In the genomic region with DNA sequence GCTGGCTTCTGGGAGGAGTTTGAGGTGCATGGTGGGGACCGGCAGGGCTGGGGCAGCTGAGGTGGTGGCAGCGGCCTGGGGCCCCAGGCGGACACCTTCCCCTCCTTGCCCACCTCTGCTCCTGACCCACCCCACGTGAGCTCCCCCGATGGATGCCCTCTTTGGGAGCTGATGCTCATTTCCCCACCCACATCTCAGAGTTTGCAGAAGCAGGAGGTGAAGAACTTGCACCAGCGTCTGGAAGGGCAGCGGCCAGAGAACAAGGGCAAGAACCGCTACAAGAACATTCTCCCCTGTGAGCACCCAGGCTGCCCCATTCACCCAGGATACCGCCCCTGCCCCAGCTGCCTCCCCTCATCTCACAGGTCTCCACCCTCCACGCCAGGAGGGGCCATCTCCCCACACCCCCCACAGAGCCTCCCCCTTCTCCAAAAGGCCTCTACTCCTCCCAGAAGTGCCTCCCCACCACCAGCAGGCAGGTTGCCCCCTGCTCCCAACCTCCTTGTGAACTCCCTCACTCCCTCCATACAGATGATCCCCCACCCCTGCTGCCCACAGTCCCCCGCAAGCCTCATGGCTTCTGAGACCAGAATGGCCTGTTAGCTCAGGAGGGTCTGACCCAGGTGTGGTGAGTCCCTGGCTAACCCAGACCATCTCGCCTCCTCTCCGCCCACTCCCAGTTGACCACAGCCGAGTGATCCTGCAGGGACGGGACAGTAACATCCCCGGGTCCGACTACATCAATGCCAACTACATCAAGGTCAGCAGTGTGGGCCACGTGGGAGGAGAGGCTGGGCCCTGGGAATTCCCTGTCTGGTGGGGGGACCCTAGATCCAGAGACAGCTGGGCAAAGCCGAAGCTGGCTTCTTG, we compare ENCODE assay signal across 4 cellular contexts.
A peak's percentile ranks its signal among the peaks of the same experiment; 100 is the strongest.
TF ChIP-seq lines count a peak whose summit lies in the region.

No MANE protein-coding gene starts in this region.

TF ChIP-seq in SK-N-SH, 30 proteins besides CTCF, POLR2A, EP300 and RAD21:
- TF ChIP-seq RCOR1 (IDR thresholded peaks at IDR 0.05; ENCODE audit: low read length) (no peak), POLR2AphosphoS5 (IDR thresholded peaks at IDR 0.05; ENCODE audit: low read depth, low read length) (no peak), RXRA (IDR thresholded peaks at IDR 0.05; ENCODE audit: borderline replicate concordance, low read depth) (no peak), MXI1 (IDR thresholded peaks at IDR 0.05; ENCODE audit: low read depth, low read length) (no peak), GABPA (IDR thresholded peaks at IDR 0.05; ENCODE audit: low read depth) (no peak), JUND (IDR thresholded peaks at IDR 0.05) (no peak), TCF12 (IDR thresholded peaks at IDR 0.05) (no peak), ELF1 (IDR thresholded peaks at IDR 0.05) (no peak), NFIC (IDR thresholded peaks at IDR 0.05; ENCODE audit: borderline replicate concordance) (no peak), TAF1 (IDR thresholded peaks at IDR 0.05; ENCODE audit: borderline replicate concordance, low read depth, low read length) (no peak), EZH2phosphoT487 (IDR thresholded peaks at IDR 0.05; ENCODE audit: borderline replicate concordance, low read depth) (no peak), YY1 (IDR thresholded peaks at IDR 0.05; ENCODE audit: low read depth) (no peak), SMC3 (IDR thresholded peaks at IDR 0.05; ENCODE audit: low read depth, low read length) (no peak)
- TF ChIP-seq, protein P1, sequence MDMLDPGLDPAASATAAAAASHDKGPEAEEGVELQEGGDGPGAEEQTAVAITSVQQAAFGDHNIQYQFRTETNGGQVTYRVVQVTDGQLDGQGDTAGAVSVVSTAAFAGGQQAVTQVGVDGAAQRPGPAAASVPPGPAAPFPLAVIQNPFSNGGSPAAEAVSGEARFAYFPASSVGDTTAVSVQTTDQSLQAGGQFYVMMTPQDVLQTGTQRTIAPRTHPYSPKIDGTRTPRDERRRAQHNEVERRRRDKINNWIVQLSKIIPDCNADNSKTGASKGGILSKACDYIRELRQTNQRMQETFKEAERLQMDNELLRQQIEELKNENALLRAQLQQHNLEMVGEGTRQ (IDR thresholded peaks at IDR 0.05; ENCODE audit: borderline replicate concordance, low read depth, low read length), result no peak
- TF ChIP-seq, protein P2, sequence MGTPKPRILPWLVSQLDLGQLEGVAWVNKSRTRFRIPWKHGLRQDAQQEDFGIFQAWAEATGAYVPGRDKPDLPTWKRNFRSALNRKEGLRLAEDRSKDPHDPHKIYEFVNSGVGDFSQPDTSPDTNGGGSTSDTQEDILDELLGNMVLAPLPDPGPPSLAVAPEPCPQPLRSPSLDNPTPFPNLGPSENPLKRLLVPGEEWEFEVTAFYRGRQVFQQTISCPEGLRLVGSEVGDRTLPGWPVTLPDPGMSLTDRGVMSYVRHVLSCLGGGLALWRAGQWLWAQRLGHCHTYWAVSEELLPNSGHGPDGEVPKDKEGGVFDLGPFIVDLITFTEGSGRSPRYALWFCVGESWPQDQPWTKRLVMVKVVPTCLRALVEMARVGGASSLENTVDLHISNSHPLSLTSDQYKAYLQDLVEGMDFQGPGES (IDR thresholded peaks at IDR 0.05; ENCODE audit: low read depth, low read length), result no peak
- TF ChIP-seq, protein P3, sequence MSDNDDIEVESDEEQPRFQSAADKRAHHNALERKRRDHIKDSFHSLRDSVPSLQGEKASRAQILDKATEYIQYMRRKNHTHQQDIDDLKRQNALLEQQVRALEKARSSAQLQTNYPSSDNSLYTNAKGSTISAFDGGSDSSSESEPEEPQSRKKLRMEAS (IDR thresholded peaks at IDR 0.05; ENCODE audit: low read depth), result no peak

TF ChIP-seq in SK-N-SH treated with all-trans-retinoic acid at 6 μM for 48 hours, 23 proteins besides CTCF, POLR2A, EP300 and RAD21 (continues in another document):
- TF ChIP-seq, protein P4, sequence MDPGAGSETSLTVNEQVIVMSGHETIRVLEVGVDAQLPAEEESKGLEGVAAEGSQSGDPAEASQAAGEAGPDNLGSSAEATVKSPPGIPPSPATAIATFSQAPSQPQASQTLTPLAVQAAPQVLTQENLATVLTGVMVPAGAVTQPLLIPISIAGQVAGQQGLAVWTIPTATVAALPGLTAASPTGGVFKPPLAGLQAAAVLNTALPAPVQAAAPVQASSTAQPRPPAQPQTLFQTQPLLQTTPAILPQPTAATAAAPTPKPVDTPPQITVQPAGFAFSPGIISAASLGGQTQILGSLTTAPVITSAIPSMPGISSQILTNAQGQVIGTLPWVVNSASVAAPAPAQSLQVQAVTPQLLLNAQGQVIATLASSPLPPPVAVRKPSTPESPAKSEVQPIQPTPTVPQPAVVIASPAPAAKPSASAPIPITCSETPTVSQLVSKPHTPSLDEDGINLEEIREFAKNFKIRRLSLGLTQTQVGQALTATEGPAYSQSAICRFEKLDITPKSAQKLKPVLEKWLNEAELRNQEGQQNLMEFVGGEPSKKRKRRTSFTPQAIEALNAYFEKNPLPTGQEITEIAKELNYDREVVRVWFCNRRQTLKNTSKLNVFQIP (CRISPR knock-in tag; IDR thresholded peaks at IDR 0.05; ENCODE audit: borderline replicate concordance, low read depth), result no peak
- no peak for TF ChIP-seq RARB (CRISPR knock-in tag; IDR thresholded peaks at IDR 0.05)
- TF ChIP-seq CSDC2 (CRISPR knock-in tag; IDR thresholded peaks at IDR 0.05), result no peak
- TF ChIP-seq, protein P5, sequence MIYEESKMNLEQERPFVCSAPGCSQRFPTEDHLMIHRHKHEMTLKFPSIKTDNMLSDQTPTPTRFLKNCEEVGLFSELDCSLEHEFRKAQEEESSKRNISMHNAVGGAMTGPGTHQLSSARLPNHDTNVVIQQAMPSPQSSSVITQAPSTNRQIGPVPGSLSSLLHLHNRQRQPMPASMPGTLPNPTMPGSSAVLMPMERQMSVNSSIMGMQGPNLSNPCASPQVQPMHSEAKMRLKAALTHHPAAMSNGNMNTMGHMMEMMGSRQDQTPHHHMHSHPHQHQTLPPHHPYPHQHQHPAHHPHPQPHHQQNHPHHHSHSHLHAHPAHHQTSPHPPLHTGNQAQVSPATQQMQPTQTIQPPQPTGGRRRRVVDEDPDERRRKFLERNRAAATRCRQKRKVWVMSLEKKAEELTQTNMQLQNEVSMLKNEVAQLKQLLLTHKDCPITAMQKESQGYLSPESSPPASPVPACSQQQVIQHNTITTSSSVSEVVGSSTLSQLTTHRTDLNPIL (CRISPR knock-in tag; IDR thresholded peaks at IDR 0.05; ENCODE audit: low read depth), result no peak
- no peak for TF ChIP-seq ZC3H10 (CRISPR knock-in tag; IDR thresholded peaks at IDR 0.05)
- no peak for TF ChIP-seq TOX (CRISPR knock-in tag; IDR thresholded peaks at IDR 0.05; ENCODE audit: borderline replicate concordance)
- TF ChIP-seq, protein P6, sequence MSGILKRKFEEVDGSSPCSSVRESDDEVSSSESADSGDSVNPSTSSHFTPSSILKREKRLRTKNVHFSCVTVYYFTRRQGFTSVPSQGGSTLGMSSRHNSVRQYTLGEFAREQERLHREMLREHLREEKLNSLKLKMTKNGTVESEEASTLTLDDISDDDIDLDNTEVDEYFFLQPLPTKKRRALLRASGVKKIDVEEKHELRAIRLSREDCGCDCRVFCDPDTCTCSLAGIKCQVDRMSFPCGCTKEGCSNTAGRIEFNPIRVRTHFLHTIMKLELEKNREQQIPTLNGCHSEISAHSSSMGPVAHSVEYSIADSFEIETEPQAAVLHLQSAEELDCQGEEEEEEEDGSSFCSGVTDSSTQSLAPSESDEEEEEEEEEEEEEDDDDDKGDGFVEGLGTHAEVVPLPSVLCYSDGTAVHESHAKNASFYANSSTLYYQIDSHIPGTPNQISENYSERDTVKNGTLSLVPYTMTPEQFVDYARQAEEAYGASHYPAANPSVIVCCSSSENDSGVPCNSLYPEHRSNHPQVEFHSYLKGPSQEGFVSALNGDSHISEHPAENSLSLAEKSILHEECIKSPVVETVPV (CRISPR knock-in tag; IDR thresholded peaks at IDR 0.05), result no peak
- TF ChIP-seq ZFP3 (CRISPR knock-in tag; IDR thresholded peaks at IDR 0.05), result no peak
- no peak for TF ChIP-seq GLIS3 (CRISPR knock-in tag; IDR thresholded peaks at IDR 0.05)
- no peak for TF ChIP-seq ZNF565 (CRISPR knock-in tag; conservative IDR thresholded peaks at IDR 0.05; ENCODE audit: low read depth)

TF ChIP-seq in HEK293, 187 proteins besides CTCF, POLR2A, EP300 and RAD21:
- TF ChIP-seq TCF7L2 (IDR thresholded peaks at IDR 0.05; ENCODE audit: borderline replicate concordance, low read depth, low read length), result no peak
- 0 out of 2 replicates have a peak, but pooled peaks have one; percentile 40 for TF ChIP-seq GLIS2 (tag by site-specific recombination; IDR thresholded peaks at IDR 0.05)

TF ChIP-seq in GM12878, 131 proteins besides CTCF, POLR2A, EP300 and RAD21:
- TF ChIP-seq, protein P7, sequence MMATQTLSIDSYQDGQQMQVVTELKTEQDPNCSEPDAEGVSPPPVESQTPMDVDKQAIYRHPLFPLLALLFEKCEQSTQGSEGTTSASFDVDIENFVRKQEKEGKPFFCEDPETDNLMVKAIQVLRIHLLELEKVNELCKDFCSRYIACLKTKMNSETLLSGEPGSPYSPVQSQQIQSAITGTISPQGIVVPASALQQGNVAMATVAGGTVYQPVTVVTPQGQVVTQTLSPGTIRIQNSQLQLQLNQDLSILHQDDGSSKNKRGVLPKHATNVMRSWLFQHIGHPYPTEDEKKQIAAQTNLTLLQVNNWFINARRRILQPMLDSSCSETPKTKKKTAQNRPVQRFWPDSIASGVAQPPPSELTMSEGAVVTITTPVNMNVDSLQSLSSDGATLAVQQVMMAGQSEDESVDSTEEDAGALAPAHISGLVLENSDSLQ (IDR thresholded peaks at IDR 0.05), result no peak
- peak; percentile 48 for TF ChIP-seq RELA (IDR thresholded peaks at IDR 0.05; ENCODE audit: borderline replicate concordance, partially characterized antibody)
- peak; percentile 19; the same call in 1 of the 2 replicates for TF ChIP-seq IKZF1 (conservative IDR thresholded peaks at IDR 0.05)
- no peak for TF ChIP-seq PAX8 (IDR thresholded peaks at IDR 0.05)
- TF ChIP-seq ZNF24 (IDR thresholded peaks at IDR 0.05), result no peak
- TF ChIP-seq, protein P8, sequence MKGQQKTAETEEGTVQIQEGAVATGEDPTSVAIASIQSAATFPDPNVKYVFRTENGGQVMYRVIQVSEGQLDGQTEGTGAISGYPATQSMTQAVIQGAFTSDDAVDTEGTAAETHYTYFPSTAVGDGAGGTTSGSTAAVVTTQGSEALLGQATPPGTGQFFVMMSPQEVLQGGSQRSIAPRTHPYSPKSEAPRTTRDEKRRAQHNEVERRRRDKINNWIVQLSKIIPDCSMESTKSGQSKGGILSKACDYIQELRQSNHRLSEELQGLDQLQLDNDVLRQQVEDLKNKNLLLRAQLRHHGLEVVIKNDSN (IDR thresholded peaks at IDR 0.05; ENCODE audit: borderline replicate concordance, extremely low read length, insufficient read depth, low read depth, low read length), result no peak
- TF ChIP-seq, protein P9, sequence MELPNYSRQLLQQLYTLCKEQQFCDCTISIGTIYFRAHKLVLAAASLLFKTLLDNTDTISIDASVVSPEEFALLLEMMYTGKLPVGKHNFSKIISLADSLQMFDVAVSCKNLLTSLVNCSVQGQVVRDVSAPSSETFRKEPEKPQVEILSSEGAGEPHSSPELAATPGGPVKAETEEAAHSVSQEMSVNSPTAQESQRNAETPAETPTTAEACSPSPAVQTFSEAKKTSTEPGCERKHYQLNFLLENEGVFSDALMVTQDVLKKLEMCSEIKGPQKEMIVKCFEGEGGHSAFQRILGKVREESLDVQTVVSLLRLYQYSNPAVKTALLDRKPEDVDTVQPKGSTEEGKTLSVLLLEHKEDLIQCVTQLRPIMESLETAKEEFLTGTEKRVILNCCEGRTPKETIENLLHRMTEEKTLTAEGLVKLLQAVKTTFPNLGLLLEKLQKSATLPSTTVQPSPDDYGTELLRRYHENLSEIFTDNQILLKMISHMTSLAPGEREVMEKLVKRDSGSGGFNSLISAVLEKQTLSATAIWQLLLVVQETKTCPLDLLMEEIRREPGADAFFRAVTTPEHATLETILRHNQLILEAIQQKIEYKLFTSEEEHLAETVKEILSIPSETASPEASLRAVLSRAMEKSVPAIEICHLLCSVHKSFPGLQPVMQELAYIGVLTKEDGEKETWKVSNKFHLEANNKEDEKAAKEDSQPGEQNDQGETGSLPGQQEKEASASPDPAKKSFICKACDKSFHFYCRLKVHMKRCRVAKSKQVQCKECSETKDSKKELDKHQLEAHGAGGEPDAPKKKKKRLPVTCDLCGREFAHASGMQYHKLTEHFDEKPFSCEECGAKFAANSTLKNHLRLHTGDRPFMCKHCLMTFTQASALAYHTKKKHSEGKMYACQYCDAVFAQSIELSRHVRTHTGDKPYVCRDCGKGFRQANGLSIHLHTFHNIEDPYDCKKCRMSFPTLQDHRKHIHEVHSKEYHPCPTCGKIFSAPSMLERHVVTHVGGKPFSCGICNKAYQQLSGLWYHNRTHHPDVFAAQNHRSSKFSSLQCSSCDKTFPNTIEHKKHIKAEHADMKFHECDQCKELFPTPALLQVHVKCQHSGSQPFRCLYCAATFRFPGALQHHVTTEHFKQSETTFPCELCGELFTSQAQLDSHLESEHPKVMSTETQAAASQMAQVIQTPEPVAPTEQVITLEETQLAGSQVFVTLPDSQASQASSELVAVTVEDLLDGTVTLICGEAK (IDR thresholded peaks at IDR 0.05; ENCODE audit: borderline replicate concordance), result no peak
- no peak for TF ChIP-seq YBX1 (IDR thresholded peaks at IDR 0.05)
- no peak for TF ChIP-seq MEF2A (IDR thresholded peaks at IDR 0.05; ENCODE audit: insufficient read depth, low read depth, low read length)
- TF ChIP-seq, protein P10, sequence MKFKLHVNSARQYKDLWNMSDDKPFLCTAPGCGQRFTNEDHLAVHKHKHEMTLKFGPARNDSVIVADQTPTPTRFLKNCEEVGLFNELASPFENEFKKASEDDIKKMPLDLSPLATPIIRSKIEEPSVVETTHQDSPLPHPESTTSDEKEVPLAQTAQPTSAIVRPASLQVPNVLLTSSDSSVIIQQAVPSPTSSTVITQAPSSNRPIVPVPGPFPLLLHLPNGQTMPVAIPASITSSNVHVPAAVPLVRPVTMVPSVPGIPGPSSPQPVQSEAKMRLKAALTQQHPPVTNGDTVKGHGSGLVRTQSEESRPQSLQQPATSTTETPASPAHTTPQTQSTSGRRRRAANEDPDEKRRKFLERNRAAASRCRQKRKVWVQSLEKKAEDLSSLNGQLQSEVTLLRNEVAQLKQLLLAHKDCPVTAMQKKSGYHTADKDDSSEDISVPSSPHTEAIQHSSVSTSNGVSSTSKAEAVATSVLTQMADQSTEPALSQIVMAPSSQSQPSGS (IDR thresholded peaks at IDR 0.05; ENCODE audit: low read length), result no peak
- TF ChIP-seq CREB1 (IDR thresholded peaks at IDR 0.05; ENCODE audit: low read depth), result no peak
- TF ChIP-seq EGR1 (IDR thresholded peaks at IDR 0.05; ENCODE audit: borderline replicate concordance in 1 of 2, low read depth in 2 of 2, low read length in 2 of 2), result no peak
- no peak for TF ChIP-seq BCL11A (IDR thresholded peaks at IDR 0.05; ENCODE audit: low read depth, low read length)
